ENCODE assay signal across 13 cellular contexts in the genomic region with DNA sequence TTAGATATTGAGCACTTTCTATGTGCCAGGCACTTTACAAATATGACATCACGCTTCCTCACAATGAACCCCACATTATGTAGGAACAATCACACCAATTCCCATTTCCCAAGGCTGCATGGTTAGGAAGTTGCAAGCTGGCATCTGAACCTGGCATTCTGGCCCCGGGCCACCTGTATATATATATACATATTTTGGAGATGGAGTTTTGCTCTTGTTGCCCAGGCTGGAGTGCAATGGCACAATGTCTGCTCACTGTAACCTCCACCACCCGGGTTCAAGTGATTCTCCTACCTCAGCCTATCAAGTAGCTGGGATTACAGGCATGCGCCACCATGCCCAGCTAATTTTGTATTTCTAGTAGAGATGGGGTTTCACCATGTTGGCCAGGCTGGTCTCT. TPM values are rescaled to one million over a fixed set of nuclear protein-coding genes. Genes with fewer than 3 reads are reported as not detected.
A peak's percentile ranks its signal among the peaks of the same experiment; 100 is the strongest.
DNase-seq lines count a peak whose midpoint lies in the region; ATAC-seq and TF ChIP-seq lines count a peak whose summit lies in the region.
"Had no signal": no experiment of that assay in that cellular context is flagged by ENCODE, and none has a peak within 500 bp of the region (broad histone marks: within the 10 kb centered on the region; RNA-seq: fewer than 3 reads in every experiment).

No MANE protein-coding gene starts in this region.

- no peak overlapping the region for H3K4me3 Mint-ChIP-seq in chondrocyte (ENCODE audit: unreplicated experiment)
- H3K4me3 Mint-ChIP-seq: CD4-positive, alpha-beta T cell; H9 had no signal

- H3K27me3 Mint-ChIP-seq in chondrocyte (ENCODE audit: low read depth): no peaks in the 10 kb centered on the region
- H3K27me3 Mint-ChIP-seq: CD4-positive, alpha-beta T cell had no signal

- H3K36me3 Mint-ChIP-seq in chondrocyte (ENCODE audit: low read depth): peaks cover 2% of the 10 kb centered on the region

- ATAC-seq in activated CD4-positive, CD25-positive, alpha-beta regulatory T cell treated with anti-CD3 and anti-CD28 coated beads, Interleukin-2, amount 50 U/mL, for 24 hours: no peak
- ATAC-seq in sciatic nerve (no peak), HG02884 (IDR thresholded peaks at IDR 0.05; ENCODE audit: unreplicated experiment) (no peak)

- H3K27ac Mint-ChIP-seq in chondrocyte (ENCODE audit: unreplicated experiment): no peak overlapping the region
- H3K27ac Mint-ChIP-seq: CD4-positive, alpha-beta T cell had no signal

- DNase-seq in activated CD4-positive, CD25-positive, alpha-beta regulatory T cell treated with anti-CD3 and anti-CD28 coated beads, Interleukin-2, amount 50 U/mL, for 72 hours: peak; percentile 5
- peak; percentile 14 for DNase-seq in chondrocyte (ENCODE audit: low spot score)
- peak; percentile 41 for DNase-seq in sciatic nerve (ENCODE audit: low spot score)
- DNase-seq in activated CD4-positive, alpha-beta T cell treated with anti-CD3 and anti-CD28 coated beads, Interleukin-2, amount 50 U/mL, for 48 hours: no peak
- no peak for DNase-seq in GM10266 (ENCODE audit: extremely low spot score)
- DNase-seq: AML-193; Calu3; CD4-positive, alpha-beta T cell; DMS 273 treated with DMSO at 0.1 percent for 48 hours; GOT3; H9 had no signal

- intact Hi-C loops in sciatic nerve (cut with DNase I): no loop called here

- H3K4me1 Mint-ChIP-seq in chondrocyte (ENCODE audit: low read depth): peaks cover 9% of the 10 kb centered on the region

- H3K9me3 Mint-ChIP-seq in chondrocyte (ENCODE audit: low read depth): no peaks in the 10 kb centered on the region
- H3K9me3 Mint-ChIP-seq: CD4-positive, alpha-beta T cell; H9 had no signal

- TF ChIP-seq CTCF in chondrocyte (IDR thresholded peaks at IDR 0.05) (no peak), GM10266 (IDR thresholded peaks at IDR 0.05; ENCODE audit: control insufficient read depth, insufficient read depth, low read depth, missing control alignments) (no peak)

RNA-seq across cellular contexts. Expression of gene SRC, which starts 30.4 kb away (rescaled TPM):
- total RNA-seq in chondrocyte (16.0 to 25.7 TPM (median 25.1 TPM) in 3 replicates), sciatic nerve (23.7 TPM)

Comparison
In these comparisons a context has a peak if more than half of its experiments do, and no peak if none do; other contexts are left out.
1. DNase-seq: peak in activated CD4-positive, CD25-positive, alpha-beta regulatory T cell treated with anti-CD3 and anti-CD28 coated beads, Interleukin-2, amount 50 U/mL, for 72 hours (single experiment), chondrocyte (single experiment) and sciatic nerve (single experiment); none in activated CD4-positive, alpha-beta T cell treated with anti-CD3 and anti-CD28 coated beads, Interleukin-2, amount 50 U/mL, for 48 hours (0 of 2) and GM10266 (single experiment).